1 cellular context compared by ENCODE assay signal in the genomic region with DNA sequence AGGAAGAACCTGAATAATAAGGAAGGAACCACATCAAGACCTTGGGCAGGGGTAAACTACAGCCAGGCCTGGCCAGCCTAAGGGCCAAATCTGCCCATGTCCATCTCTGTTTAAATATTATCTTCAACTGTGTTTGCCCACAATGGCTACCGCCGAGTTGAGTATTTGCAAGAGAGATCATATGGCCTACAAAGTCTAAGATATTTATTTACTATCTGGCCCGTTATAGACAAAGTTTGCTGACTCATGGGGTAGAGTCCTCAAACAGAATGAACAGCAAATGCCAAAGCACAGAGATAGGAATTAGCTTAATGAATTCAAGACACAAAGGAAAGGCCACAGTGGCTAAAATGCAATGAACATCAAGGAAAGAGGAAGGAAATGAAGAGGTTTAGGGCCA.
TF ChIP-seq lines count a peak whose summit lies in the region.

No MANE protein-coding gene starts in this region.

TF ChIP-seq in K562, 482 proteins besides CTCF, POLR2A, EP300 and RAD21:
- TF ChIP-seq CBFB (CRISPR knock-in tag; IDR thresholded peaks at IDR 0.05) (no peak), EHMT2 (IDR thresholded peaks at IDR 0.05) (0 out of 2 replicates have a peak, but pooled peaks have one; percentile 19), ZNF274 (IDR thresholded peaks at IDR 0.05; ENCODE audit: borderline replicate concordance, low read depth, low read length) (no peak), MAFF (IDR thresholded peaks at IDR 0.05; ENCODE audit: low read length) (peak; percentile 85), ATF7 (IDR thresholded peaks at IDR 0.05) (no peak), TAF7 (tag; IDR thresholded peaks at IDR 0.05) (no peak), DMBX1 (CRISPR knock-in tag; IDR thresholded peaks at IDR 0.05; ENCODE audit: borderline replicate concordance) (no peak), CBFA2T3 (IDR thresholded peaks at IDR 0.05) (0 out of 2 replicates have a peak, but pooled peaks have one; percentile 8), MAFG (tag; conservative IDR thresholded peaks at IDR 0.05) (peak; percentile 94), RHOXF2B (CRISPR knock-in tag; conservative IDR thresholded peaks at IDR 0.05) (no peak), ZNF354B (CRISPR knock-in tag; IDR thresholded peaks at IDR 0.05) (no peak), ZNF217 (CRISPR knock-in tag; IDR thresholded peaks at IDR 0.05) (no peak), NFE2L1 (tag; IDR thresholded peaks at IDR 0.05; ENCODE audit: borderline replicate concordance, low read depth) (peak; percentile 59), ZFP36 (IDR thresholded peaks at IDR 0.05; ENCODE audit: low read depth, low read length, partially characterized antibody) (no peak), SNIP1 (IDR thresholded peaks at IDR 0.05; ENCODE audit: low read depth) (no peak), FOXM1 (IDR thresholded peaks at IDR 0.05; ENCODE audit: low read depth) (no peak), FOXM1 (CRISPR knock-in tag; IDR thresholded peaks at IDR 0.05; ENCODE audit: low read depth) (no peak), ZNF224 (CRISPR knock-in tag; IDR thresholded peaks at IDR 0.05) (no peak), MAFK (IDR thresholded peaks at IDR 0.05; ENCODE audit: low read length) (peak; percentile 77), NFE2 (IDR thresholded peaks at IDR 0.05; ENCODE audit: low read depth) (peak; percentile 89), NFRKB (IDR thresholded peaks at IDR 0.05; ENCODE audit: low read depth) (0 out of 2 replicates have a peak, but pooled peaks have one; percentile 33), PHF21A (IDR thresholded peaks at IDR 0.05; ENCODE audit: borderline replicate concordance, low read depth) (no peak), C11orf30 (IDR thresholded peaks at IDR 0.05; ENCODE audit: low read depth) (peak; percentile 93), JUN (IDR thresholded peaks at IDR 0.05; ENCODE audit: borderline replicate concordance, low read depth, low read length) (no peak), JUN (CRISPR knock-in tag; IDR thresholded peaks at IDR 0.05; ENCODE audit: borderline replicate concordance) (no peak), ZNF316 (IDR thresholded peaks at IDR 0.05) (peak; percentile 94), ELF4 (CRISPR knock-in tag; IDR thresholded peaks at IDR 0.05) (no peak), ZNF12 (CRISPR knock-in tag; IDR thresholded peaks at IDR 0.05) (no peak), DPF2 (IDR thresholded peaks at IDR 0.05) (peak; percentile 51; the same call in 1 of the 2 replicates)
- TF ChIP-seq, protein P1, sequence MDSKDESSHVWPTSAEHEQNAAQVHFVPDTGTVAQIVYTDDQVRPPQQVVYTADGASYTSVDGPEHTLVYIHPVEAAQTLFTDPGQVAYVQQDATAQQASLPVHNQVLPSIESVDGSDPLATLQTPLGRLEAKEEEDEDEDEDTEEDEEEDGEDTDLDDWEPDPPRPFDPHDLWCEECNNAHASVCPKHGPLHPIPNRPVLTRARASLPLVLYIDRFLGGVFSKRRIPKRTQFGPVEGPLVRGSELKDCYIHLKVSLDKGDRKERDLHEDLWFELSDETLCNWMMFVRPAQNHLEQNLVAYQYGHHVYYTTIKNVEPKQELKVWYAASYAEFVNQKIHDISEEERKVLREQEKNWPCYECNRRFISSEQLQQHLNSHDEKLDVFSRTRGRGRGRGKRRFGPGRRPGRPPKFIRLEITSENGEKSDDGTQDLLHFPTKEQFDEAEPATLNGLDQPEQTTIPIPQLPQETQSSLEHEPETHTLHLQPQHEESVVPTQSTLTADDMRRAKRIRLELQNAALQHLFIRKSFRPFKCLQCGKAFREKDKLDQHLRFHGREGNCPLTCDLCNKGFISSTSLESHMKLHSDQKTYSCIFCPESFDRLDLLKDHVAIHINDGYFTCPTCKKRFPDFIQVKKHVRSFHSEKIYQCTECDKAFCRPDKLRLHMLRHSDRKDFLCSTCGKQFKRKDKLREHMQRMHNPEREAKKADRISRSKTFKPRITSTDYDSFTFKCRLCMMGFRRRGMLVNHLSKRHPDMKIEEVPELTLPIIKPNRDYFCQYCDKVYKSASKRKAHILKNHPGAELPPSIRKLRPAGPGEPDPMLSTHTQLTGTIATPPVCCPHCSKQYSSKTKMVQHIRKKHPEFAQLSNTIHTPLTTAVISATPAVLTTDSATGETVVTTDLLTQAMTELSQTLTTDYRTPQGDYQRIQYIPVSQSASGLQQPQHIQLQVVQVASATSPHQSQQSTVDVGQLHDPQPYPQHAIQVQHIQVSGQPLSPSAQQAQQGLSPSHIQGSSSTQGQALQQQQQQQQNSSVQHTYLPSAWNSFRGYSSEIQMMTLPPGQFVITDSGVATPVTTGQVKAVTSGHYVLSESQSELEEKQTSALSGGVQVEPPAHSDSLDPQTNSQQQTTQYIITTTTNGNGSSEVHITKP (IDR thresholded peaks at IDR 0.05; ENCODE audit: partially characterized antibody), result peak; percentile 86
- TF ChIP-seq, protein P2, sequence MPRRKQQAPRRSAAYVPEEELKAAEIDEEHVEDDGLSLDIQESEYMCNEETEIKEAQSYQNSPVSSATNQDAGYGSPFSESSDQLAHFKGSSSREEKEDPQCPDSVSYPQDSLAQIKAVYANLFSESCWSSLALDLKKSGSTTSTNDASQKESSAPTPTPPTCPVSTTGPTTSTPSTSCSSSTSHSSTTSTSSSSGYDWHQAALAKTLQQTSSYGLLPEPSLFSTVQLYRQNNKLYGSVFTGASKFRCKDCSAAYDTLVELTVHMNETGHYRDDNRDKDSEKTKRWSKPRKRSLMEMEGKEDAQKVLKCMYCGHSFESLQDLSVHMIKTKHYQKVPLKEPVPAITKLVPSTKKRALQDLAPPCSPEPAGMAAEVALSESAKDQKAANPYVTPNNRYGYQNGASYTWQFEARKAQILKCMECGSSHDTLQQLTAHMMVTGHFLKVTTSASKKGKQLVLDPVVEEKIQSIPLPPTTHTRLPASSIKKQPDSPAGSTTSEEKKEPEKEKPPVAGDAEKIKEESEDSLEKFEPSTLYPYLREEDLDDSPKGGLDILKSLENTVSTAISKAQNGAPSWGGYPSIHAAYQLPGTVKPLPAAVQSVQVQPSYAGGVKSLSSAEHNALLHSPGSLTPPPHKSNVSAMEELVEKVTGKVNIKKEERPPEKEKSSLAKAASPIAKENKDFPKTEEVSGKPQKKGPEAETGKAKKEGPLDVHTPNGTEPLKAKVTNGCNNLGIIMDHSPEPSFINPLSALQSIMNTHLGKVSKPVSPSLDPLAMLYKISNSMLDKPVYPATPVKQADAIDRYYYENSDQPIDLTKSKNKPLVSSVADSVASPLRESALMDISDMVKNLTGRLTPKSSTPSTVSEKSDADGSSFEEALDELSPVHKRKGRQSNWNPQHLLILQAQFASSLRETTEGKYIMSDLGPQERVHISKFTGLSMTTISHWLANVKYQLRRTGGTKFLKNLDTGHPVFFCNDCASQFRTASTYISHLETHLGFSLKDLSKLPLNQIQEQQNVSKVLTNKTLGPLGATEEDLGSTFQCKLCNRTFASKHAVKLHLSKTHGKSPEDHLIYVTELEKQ (CRISPR knock-in tag; IDR thresholded peaks at IDR 0.05), result no peak
- TF ChIP-seq, protein P3, sequence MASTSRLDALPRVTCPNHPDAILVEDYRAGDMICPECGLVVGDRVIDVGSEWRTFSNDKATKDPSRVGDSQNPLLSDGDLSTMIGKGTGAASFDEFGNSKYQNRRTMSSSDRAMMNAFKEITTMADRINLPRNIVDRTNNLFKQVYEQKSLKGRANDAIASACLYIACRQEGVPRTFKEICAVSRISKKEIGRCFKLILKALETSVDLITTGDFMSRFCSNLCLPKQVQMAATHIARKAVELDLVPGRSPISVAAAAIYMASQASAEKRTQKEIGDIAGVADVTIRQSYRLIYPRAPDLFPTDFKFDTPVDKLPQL (IDR thresholded peaks at IDR 0.05; ENCODE audit: extremely low read depth, insufficient read length), result no peak
- TF ChIP-seq, protein P4, sequence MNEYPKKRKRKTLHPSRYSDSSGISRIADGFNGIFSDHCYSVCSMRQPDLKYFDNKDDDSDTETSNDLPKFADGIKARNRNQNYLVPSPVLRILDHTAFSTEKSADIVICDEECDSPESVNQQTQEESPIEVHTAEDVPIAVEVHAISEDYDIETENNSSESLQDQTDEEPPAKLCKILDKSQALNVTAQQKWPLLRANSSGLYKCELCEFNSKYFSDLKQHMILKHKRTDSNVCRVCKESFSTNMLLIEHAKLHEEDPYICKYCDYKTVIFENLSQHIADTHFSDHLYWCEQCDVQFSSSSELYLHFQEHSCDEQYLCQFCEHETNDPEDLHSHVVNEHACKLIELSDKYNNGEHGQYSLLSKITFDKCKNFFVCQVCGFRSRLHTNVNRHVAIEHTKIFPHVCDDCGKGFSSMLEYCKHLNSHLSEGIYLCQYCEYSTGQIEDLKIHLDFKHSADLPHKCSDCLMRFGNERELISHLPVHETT (CRISPR knock-in tag; conservative IDR thresholded peaks at IDR 0.05 in 1 of 2, IDR thresholded peaks at IDR 0.05 in 1 of 2), result no peak
- TF ChIP-seq, protein P5, sequence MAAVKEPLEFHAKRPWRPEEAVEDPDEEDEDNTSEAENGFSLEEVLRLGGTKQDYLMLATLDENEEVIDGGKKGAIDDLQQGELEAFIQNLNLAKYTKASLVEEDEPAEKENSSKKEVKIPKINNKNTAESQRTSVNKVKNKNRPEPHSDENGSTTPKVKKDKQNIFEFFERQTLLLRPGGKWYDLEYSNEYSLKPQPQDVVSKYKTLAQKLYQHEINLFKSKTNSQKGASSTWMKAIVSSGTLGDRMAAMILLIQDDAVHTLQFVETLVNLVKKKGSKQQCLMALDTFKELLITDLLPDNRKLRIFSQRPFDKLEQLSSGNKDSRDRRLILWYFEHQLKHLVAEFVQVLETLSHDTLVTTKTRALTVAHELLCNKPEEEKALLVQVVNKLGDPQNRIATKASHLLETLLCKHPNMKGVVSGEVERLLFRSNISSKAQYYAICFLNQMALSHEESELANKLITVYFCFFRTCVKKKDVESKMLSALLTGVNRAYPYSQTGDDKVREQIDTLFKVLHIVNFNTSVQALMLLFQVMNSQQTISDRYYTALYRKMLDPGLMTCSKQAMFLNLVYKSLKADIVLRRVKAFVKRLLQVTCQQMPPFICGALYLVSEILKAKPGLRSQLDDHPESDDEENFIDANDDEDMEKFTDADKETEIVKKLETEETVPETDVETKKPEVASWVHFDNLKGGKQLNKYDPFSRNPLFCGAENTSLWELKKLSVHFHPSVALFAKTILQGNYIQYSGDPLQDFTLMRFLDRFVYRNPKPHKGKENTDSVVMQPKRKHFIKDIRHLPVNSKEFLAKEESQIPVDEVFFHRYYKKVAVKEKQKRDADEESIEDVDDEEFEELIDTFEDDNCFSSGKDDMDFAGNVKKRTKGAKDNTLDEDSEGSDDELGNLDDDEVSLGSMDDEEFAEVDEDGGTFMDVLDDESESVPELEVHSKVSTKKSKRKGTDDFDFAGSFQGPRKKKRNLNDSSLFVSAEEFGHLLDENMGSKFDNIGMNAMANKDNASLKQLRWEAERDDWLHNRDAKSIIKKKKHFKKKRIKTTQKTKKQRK (IDR thresholded peaks at IDR 0.05; ENCODE audit: borderline replicate concordance, low read depth, low read length), result no peak
- TF ChIP-seq, protein P6, sequence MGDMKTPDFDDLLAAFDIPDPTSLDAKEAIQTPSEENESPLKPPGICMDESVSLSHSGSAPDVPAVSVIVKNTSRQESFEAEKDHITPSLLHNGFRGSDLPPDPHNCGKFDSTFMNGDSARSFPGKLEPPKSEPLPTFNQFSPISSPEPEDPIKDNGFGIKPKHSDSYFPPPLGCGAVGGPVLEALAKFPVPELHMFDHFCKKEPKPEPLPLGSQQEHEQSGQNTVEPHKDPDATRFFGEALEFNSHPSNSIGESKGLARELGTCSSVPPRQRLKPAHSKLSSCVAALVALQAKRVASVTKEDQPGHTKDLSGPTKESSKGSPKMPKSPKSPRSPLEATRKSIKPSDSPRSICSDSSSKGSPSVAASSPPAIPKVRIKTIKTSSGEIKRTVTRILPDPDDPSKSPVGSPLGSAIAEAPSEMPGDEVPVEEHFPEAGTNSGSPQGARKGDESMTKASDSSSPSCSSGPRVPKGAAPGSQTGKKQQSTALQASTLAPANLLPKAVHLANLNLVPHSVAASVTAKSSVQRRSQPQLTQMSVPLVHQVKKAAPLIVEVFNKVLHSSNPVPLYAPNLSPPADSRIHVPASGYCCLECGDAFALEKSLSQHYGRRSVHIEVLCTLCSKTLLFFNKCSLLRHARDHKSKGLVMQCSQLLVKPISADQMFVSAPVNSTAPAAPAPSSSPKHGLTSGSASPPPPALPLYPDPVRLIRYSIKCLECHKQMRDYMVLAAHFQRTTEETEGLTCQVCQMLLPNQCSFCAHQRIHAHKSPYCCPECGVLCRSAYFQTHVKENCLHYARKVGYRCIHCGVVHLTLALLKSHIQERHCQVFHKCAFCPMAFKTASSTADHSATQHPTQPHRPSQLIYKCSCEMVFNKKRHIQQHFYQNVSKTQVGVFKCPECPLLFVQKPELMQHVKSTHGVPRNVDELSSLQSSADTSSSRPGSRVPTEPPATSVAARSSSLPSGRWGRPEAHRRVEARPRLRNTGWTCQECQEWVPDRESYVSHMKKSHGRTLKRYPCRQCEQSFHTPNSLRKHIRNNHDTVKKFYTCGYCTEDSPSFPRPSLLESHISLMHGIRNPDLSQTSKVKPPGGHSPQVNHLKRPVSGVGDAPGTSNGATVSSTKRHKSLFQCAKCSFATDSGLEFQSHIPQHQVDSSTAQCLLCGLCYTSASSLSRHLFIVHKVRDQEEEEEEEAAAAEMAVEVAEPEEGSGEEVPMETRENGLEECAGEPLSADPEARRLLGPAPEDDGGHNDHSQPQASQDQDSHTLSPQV (IDR thresholded peaks at IDR 0.05), result peak; percentile 56; the same call in 1 of the 2 replicates
